26 cellular contexts compared by ENCODE assay signal in the genomic region with DNA sequence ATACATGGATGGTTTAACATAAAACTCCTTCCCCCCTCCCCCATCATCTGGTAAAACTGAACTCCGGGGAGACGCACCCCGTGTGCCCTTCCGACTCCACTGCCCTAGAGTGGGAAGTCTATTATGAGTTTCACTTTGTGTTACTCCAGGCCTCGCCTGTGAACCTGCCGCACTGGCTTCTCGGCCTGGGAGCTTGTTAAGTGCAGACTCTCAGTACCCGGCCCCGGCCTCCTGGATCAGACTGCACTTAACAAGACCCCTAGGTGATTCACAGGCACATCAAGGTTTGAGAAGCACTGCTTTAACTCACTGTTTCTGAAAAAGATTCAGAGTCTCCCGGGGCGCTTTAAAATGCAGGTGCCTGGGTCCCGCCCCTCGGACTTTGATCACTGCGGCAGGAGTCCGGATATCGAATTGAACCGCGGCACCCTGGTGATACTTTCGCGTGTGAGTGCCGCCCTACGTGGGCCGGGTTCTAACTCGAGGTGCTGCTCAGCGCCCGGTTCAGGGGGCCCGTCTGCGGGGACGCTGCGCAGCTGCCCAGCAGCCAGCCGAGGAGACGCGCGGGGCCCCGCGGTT. TPM values are rescaled to one million over a fixed set of nuclear protein-coding genes. Genes with fewer than 3 reads are reported as not detected.
DNase-seq lines count a peak whose midpoint lies in the region; ATAC-seq and TF ChIP-seq lines count a peak whose summit lies in the region.
"Had no signal": no experiment of that assay in that cellular context is flagged by ENCODE, and none has a peak within 500 bp of the region (broad histone marks: within the 10 kb centered on the region; RNA-seq: fewer than 3 reads in every experiment).

No MANE protein-coding gene starts in this region.

- no peaks in the 10 kb centered on the region for H3K9me3 Mint-ChIP-seq in endodermal cell
- no peaks in the 10 kb centered on the region for H3K9me3 Mint-ChIP-seq in CD8-positive, alpha-beta memory T cell
- H3K9me3 Mint-ChIP-seq: IgD-negative memory B cell; immature natural killer cell; naive B cell; stimulated activated naive CD8-positive, alpha-beta T cell treated with anti-CD3 and anti-CD28 coated beads, Interleukin-15, amount 100 ng/mL, for 72 hours had no signal

- H3K36me3 ChIP-seq in endodermal cell (ENCODE audit: control insufficient read depth, insufficient read depth, low read length) (peaks cover 5% of the 10 kb centered on the region), lower lobe of right lung (peaks cover 51% of the 10 kb centered on the region), suprapubic skin (peaks cover 55% of the 10 kb centered on the region), SK-N-SH (replicated peaks in 1 of 2; ENCODE audit: control insufficient read depth in 1 of 2, insufficient read depth in 2 of 2, low read length in 1 of 2) (peaks cover 0 to 37% of the 10 kb centered on the region in 2 experiments)
- H3K36me3 ChIP-seq in CD8-positive, alpha-beta memory T cell (ENCODE audit: insufficient read depth, low read length) = peaks cover 12% of the 10 kb centered on the region
- H3K36me3 ChIP-seq: ovary had no signal

- no peaks in the 10 kb centered on the region for H3K79me2 ChIP-seq in SK-N-SH (ENCODE audit: insufficient read depth)

- TF ChIP-seq POLR2A in suprapubic skin (IDR thresholded peaks at IDR 0.05) = no peak

- TF ChIP-seq CTCF in endodermal cell (conservative IDR thresholded peaks at IDR 0.05) (no peak), lower lobe of right lung (IDR thresholded peaks at IDR 0.05) (no peak), suprapubic skin (IDR thresholded peaks at IDR 0.05) (no peak), SK-N-SH (IDR thresholded peaks at IDR 0.05) (no peak)

- TF ChIP-seq EP300 in suprapubic skin (IDR thresholded peaks at IDR 0.05) (no peak), SK-N-SH (IDR thresholded peaks at IDR 0.05; ENCODE audit: borderline replicate concordance in 1 of 2, low read depth in 1 of 2, low read length in 1 of 2) (no peak)

- DNase-seq in DMS53 (lab: John Stamatoyannopoulos, UW) (peak; percentile 70), DMS53 treated with DMSO at 0.1 percent for 48 hours (lab: John Stamatoyannopoulos, UW; ENCODE audit: unreplicated experiment) (no peak), endodermal cell (peak; percentile 70), lower lobe of right lung (peak; percentile 40), suprapubic skin (ENCODE audit: low spot score in 2 of 2) (no peak), SK-N-SH (no peak), NCI-H226 (no peak)
- no peak for DNase-seq in CD8-positive, alpha-beta memory T cell
- DNase-seq: activated CD4-positive, alpha-beta T cell treated with anti-CD3 and anti-CD28 coated beads for 48 hours; AML-193; COR-L47; esophagus squamous epithelium; immature natural killer cell; naive B cell; NCI-H187 treated with DMSO at 0.1 percent for 48 hours; NCI-H446 treated with DMSO at 0.1 percent for 48 hours; NK-92 treated with Interleukin-12 subunit alpha and Interleukin-12 subunit beta, amount 100 ng/mL, for 24 hours; ovary; stimulated activated CD4-positive, alpha-beta T cell treated with anti-CD3 and anti-CD28 coated beads, Interleukin-2, amount 100 ng/mL, for 48 hours; stimulated activated naive CD8-positive, alpha-beta T cell treated with anti-CD3 and anti-CD28 coated beads, Interleukin-15, amount 100 ng/mL, for 72 hours had no signal

- peaks cover 14% of the 10 kb centered on the region for H3K27me3 ChIP-seq in endodermal cell (ENCODE audit: control insufficient read depth, insufficient read depth, low read length, poor library complexity, severe bottlenecking)
- H3K27me3 ChIP-seq in lower lobe of right lung (ENCODE audit: low read depth) = no peaks in the 10 kb centered on the region
- H3K27me3 ChIP-seq in suprapubic skin = no peaks in the 10 kb centered on the region
- H3K27me3 ChIP-seq in SK-N-SH (ENCODE audit: insufficient read depth) = no peaks in the 10 kb centered on the region
- H3K27me3 ChIP-seq in CD8-positive, alpha-beta memory T cell (ENCODE audit: insufficient read depth, low read length, poor library complexity, severe bottlenecking) = no peaks in the 10 kb centered on the region
- H3K27me3 ChIP-seq: esophagus squamous epithelium, ovary had no signal

- peaks cover 25% of the 10 kb centered on the region for H3K36me3 Mint-ChIP-seq in endodermal cell (ENCODE audit: low read depth)
- peaks cover 8 to 52% (median 15%) of the 10 kb centered on the region in 3 donors for H3K36me3 Mint-ChIP-seq in CD8-positive, alpha-beta memory T cell

- no peak overlapping the region for H3K9ac ChIP-seq in endodermal cell (ENCODE audit: extremely low read depth, low read length, poor library complexity, severe bottlenecking)
- no peak overlapping the region for H3K9ac ChIP-seq in SK-N-SH

- no peak overlapping the region for H2AFZ ChIP-seq in SK-N-SH (ENCODE audit: low read depth)

- no peak for TF ChIP-seq RAD21 in SK-N-SH (IDR thresholded peaks at IDR 0.05; ENCODE audit: low read length)

- peaks cover 4% of the 10 kb centered on the region for H3K4me1 Mint-ChIP-seq in endodermal cell
- H3K4me1 Mint-ChIP-seq in CD8-positive, alpha-beta memory T cell = peaks cover 2 to 14% (median 12%) of the 10 kb centered on the region in 3 donors
- H3K4me1 Mint-ChIP-seq: IgD-negative memory B cell, immature natural killer cell had no signal

- H3K9me2 ChIP-seq in SK-N-SH = no peaks in the 10 kb centered on the region

- ATAC-seq in lower lobe of right lung = no peak

- no peak overlapping the region for H3K4me2 ChIP-seq in SK-N-SH

- peaks cover 44% of the 10 kb centered on the region for H3K27me3 Mint-ChIP-seq in endodermal cell (ENCODE audit: insufficient read depth)
- H3K27me3 Mint-ChIP-seq in CD8-positive, alpha-beta memory T cell = no peaks in the 10 kb centered on the region
- H3K27me3 Mint-ChIP-seq: stimulated activated naive CD8-positive, alpha-beta T cell treated with anti-CD3 and anti-CD28 coated beads, Interleukin-15, amount 100 ng/mL, for 72 hours had no signal

- intact Hi-C loops in lower lobe of right lung (cut with DNase I) = no loop called here

- CTCF ChIA-PET in SK-N-SH (lab: Yijun Ruan, JAX) = interaction anchor here (1.1 kb wide), 1 partner anchor 43 kb away, joined by 3 read pairs; no protein-coding TSS in a partner anchor
- CTCF ChIA-PET in CD8-positive, alpha-beta memory T cell (lab: Charles Lee) = interaction anchor here (1.3 to 1.7 kb wide), 2 partner anchors 21 to 35 kb away, joined by 4 to 7 read pairs; no protein-coding TSS in a partner anchor

- H3K27ac ChIP-seq in endodermal cell (ENCODE audit: low read depth, low read length) (no peak overlapping the region), lower lobe of right lung (no peak overlapping the region), suprapubic skin (no peak overlapping the region), SK-N-SH (ENCODE audit: low read depth in 2 of 2, low read length in 1 of 2) (no peak overlapping the region)
- no peak overlapping the region for H3K27ac ChIP-seq in CD8-positive, alpha-beta memory T cell (ENCODE audit: low read depth, low read length)
- H3K27ac ChIP-seq: 22Rv1, esophagus squamous epithelium, ovary, SK-N-MC had no signal

- H3K9me3 ChIP-seq in endodermal cell (ENCODE audit: control insufficient read depth, low read length) = no peaks in the 10 kb centered on the region
- H3K9me3 ChIP-seq in lower lobe of right lung = no peaks in the 10 kb centered on the region
- no peaks in the 10 kb centered on the region for H3K9me3 ChIP-seq in suprapubic skin
- no peaks in the 10 kb centered on the region for H3K9me3 ChIP-seq in SK-N-SH
- no peaks in the 10 kb centered on the region for H3K9me3 ChIP-seq in CD8-positive, alpha-beta memory T cell (ENCODE audit: low read length)
- H3K9me3 ChIP-seq: esophagus squamous epithelium, HAP-1, ovary had no signal

- no peaks in the 10 kb centered on the region for H3K4me1 ChIP-seq in endodermal cell (ENCODE audit: control insufficient read depth, insufficient read depth, low read length)
- no peaks in the 10 kb centered on the region for H3K4me1 ChIP-seq in lower lobe of right lung
- H3K4me1 ChIP-seq in suprapubic skin = no peaks in the 10 kb centered on the region
- no peaks in the 10 kb centered on the region for H3K4me1 ChIP-seq in SK-N-SH (ENCODE audit: control insufficient read depth in 1 of 2, insufficient read depth in 2 of 2, low read depth in 1 of 2, low read length in 1 of 2)
- H3K4me1 ChIP-seq in CD8-positive, alpha-beta memory T cell (ENCODE audit: insufficient read depth, low read length) = no peaks in the 10 kb centered on the region
- H3K4me1 ChIP-seq: esophagus squamous epithelium, HAP-1 had no signal

- no peaks in the 10 kb centered on the region for H4K20me1 ChIP-seq in SK-N-SH (ENCODE audit: insufficient read depth)

- WGBS in endodermal cell (ENCODE audit: insufficient coverage in 1 of 2, insufficient read length in 1 of 2), 2 experiments = 57 to 66% methylated on average over 18 to 36 of the region's 36 CpGs
- WGBS in suprapubic skin = 75% methylated on average over 18 of the region's 36 CpGs
- 93% methylated on average over 19 of the region's 36 CpGs for WGBS in SK-N-SH (ENCODE audit: low lambda C conversion rate)

- H3F3A ChIP-seq in SK-N-SH (replicated peaks; ENCODE audit: insufficient read depth) = no peaks in the 10 kb centered on the region

- H3K4me3 ChIP-seq in endodermal cell (ENCODE audit: low read length) = no peak overlapping the region
- H3K4me3 ChIP-seq in lower lobe of right lung = no peak overlapping the region
- H3K4me3 ChIP-seq in suprapubic skin = peak overlapping the region; percentile 5
- no peak overlapping the region for H3K4me3 ChIP-seq in SK-N-SH (ENCODE audit: low read depth in 2 of 2, low read length in 1 of 2)
- no peak overlapping the region for H3K4me3 ChIP-seq in CD8-positive, alpha-beta memory T cell (ENCODE audit: low read length)
- H3K4me3 ChIP-seq: esophagus squamous epithelium, HAP-1, ovary, SK-N-MC had no signal

- peak overlapping the region; percentile 32 for H3K4me3 Mint-ChIP-seq in endodermal cell
- peak overlapping the region in 1 of 7 donors; percentile 13 for H3K4me3 Mint-ChIP-seq in CD8-positive, alpha-beta memory T cell
- H3K4me3 Mint-ChIP-seq: IgD-negative memory B cell; immature natural killer cell; naive B cell; stimulated activated naive CD8-positive, alpha-beta T cell treated with anti-CD3 and anti-CD28 coated beads, Interleukin-15, amount 100 ng/mL, for 72 hours had no signal

- POLR2A ChIA-PET in SK-N-SH (lab: Yijun Ruan, JAX) = interaction anchor here (0.9 kb wide), 1 partner anchor 9 kb away, joined by 3 read pairs; no protein-coding TSS in a partner anchor
- POLR2A ChIA-PET in CD8-positive, alpha-beta memory T cell (lab: Charles Lee) = no interaction called here

- no peak overlapping the region for H3K27ac Mint-ChIP-seq in endodermal cell
- peak overlapping the region in 1 of 8 donors; percentile 74 for H3K27ac Mint-ChIP-seq in CD8-positive, alpha-beta memory T cell
- H3K27ac Mint-ChIP-seq: immature natural killer cell; stimulated activated naive CD8-positive, alpha-beta T cell treated with anti-CD3 and anti-CD28 coated beads, Interleukin-15, amount 100 ng/mL, for 72 hours had no signal

RNA-seq across cellular contexts. Expression of gene PTGDR2, which starts 3.6 kb away (rescaled TPM):
- total RNA-seq in endodermal cell = under 1 TPM in 1 of 2 donors, not detected in 1; 0.15 TPM
- polyA plus RNA-seq in endodermal cell (2013, experiment 1 of 2) = 0.14 TPM
- polyA plus RNA-seq in endodermal cell (2013, experiment 2 of 2) = 0.08 TPM
- total RNA-seq in lower lobe of right lung = 0.86 TPM
- under 1 TPM in 3 of 4 donors, not detected in 1; 0.19 to 0.68 (median 0.34) TPM for total RNA-seq in suprapubic skin
- polyA plus RNA-seq in SK-N-SH (2012; rRNA removed) = 0.02 TPM in 1 of 2 replicates, not detected in the other
- polyA plus RNA-seq in SK-N-SH (2012; cell fraction: cytosol; rRNA removed) = 0.01 TPM in 1 of 2 replicates, not detected in the other
- 0.05 and 0.12 TPM in 2 replicates for polyA plus RNA-seq in SK-N-SH (2012; cell fraction: nucleus; rRNA removed)
- under 1 TPM; 0.28 to 0.42 TPM for total RNA-seq in CD8-positive, alpha-beta memory T cell
- 2.2 TPM for polyA plus RNA-seq in CD8-positive, alpha-beta memory T cell
- total RNA-seq: RPMI7951 had no signal

RNA-seq across cellular contexts. Expression of gene CCDC86, which starts 10.2 kb away (rescaled TPM):
- total RNA-seq in endodermal cell (10 to 100 TPM; 22.4 to 27.9 TPM), lower lobe of right lung (12.6 TPM), suprapubic skin (10 to 100 TPM; 32.5 to 46.3 (median 40.3) TPM)
- polyA plus RNA-seq in endodermal cell (2013, experiment 1 of 2) = 22.9 TPM
- polyA plus RNA-seq in endodermal cell (2013, experiment 2 of 2) = 22.8 TPM
- polyA plus RNA-seq in SK-N-SH (2012; rRNA removed) = 26.1 and 34.7 TPM in 2 replicates
- 17.2 and 22.7 TPM in 2 replicates for polyA plus RNA-seq in SK-N-SH (2012; cell fraction: cytosol; rRNA removed)
- 28.2 and 44.0 TPM in 2 replicates for polyA plus RNA-seq in SK-N-SH (2012; cell fraction: nucleus; rRNA removed)
- total RNA-seq in CD8-positive, alpha-beta memory T cell = 100 to 1,000 TPM; 122 to 124 TPM
- polyA plus RNA-seq in CD8-positive, alpha-beta memory T cell = 21.8 TPM

RNA-seq across cellular contexts. Expression of gene ZP1, which starts 15.2 kb away (rescaled TPM):
- total RNA-seq in endodermal cell (not detected), lower lobe of right lung (not detected), suprapubic skin (1 to 10 TPM in 1 of 4 donors, under 1 TPM in 1, not detected in 2; 0.94 to 5.5 TPM)
- not detected for polyA plus RNA-seq in endodermal cell (2013, experiment 1 of 2)
- polyA plus RNA-seq in endodermal cell (2013, experiment 2 of 2) = not detected
- polyA plus RNA-seq in SK-N-SH (2012; rRNA removed) = not detected in 2 replicates
- polyA plus RNA-seq in SK-N-SH (2012; cell fraction: cytosol; rRNA removed) = 0.01 TPM in 1 of 2 replicates, not detected in the other
- 0.37 and 0.79 TPM in 2 replicates for polyA plus RNA-seq in SK-N-SH (2012; cell fraction: nucleus; rRNA removed)
- total RNA-seq in CD8-positive, alpha-beta memory T cell = not detected
- polyA plus RNA-seq in CD8-positive, alpha-beta memory T cell = 0.22 TPM
- total RNA-seq: esophagus squamous epithelium, ovary, ureter had no signal
- polyA plus RNA-seq: IgD-negative memory B cell, immature natural killer cell had no signal

RNA-seq across cellular contexts. Expression of gene PRPF19, which starts 54.2 kb away (rescaled TPM):
- total RNA-seq in endodermal cell = 100 to 1,000 TPM; 106 to 109 TPM
- 106 TPM for polyA plus RNA-seq in endodermal cell (2013, experiment 1 of 2)
- polyA plus RNA-seq in endodermal cell (2013, experiment 2 of 2) = 102 TPM
- total RNA-seq in lower lobe of right lung = 58.1 TPM
- 100 to 1,000 TPM; 101 to 153 (median 116) TPM for total RNA-seq in suprapubic skin
- 44.0 and 58.9 TPM in 2 replicates for polyA plus RNA-seq in SK-N-SH (2012; rRNA removed)
- 36.1 and 49.0 TPM in 2 replicates for polyA plus RNA-seq in SK-N-SH (2012; cell fraction: cytosol; rRNA removed)
- 55.2 and 72.4 TPM in 2 replicates for polyA plus RNA-seq in SK-N-SH (2012; cell fraction: nucleus; rRNA removed)
- 100 to 1,000 TPM; 201 to 204 TPM for total RNA-seq in CD8-positive, alpha-beta memory T cell
- 19.0 TPM for polyA plus RNA-seq in CD8-positive, alpha-beta memory T cell

Comparison
In these comparisons a context has a peak if more than half of its experiments do, and no peak if none do; other contexts are left out.
1. DNase-seq: peak in DMS53 (single experiment), endodermal cell (single experiment) and lower lobe of right lung (single experiment); none in DMS53 treated with DMSO at 0.1 percent for 48 hours (single experiment), suprapubic skin (0 of 2), SK-N-SH (single experiment), NCI-H226 (single experiment) and CD8-positive, alpha-beta memory T cell (0 of 5).